11 cellular contexts compared by ENCODE assay signal in genomic region chr2:181639686-181640085, GRCh38. TPM values are rescaled to one million over a fixed set of nuclear protein-coding genes. Genes with fewer than 3 reads are reported as not detected.
"Had no signal": no experiment of that assay in that cellular context is flagged by ENCODE, and none has a peak within 500 bp of the region (broad histone marks: within the 10 kb centered on the region; RNA-seq: fewer than 3 reads in every experiment).

No MANE protein-coding gene starts in this region.

- H3K4me3 ChIP-seq: GM23248, GM23338, HAP-1 had no signal

- H3K36me3 ChIP-seq: HAP-1 had no signal

- H3K27ac ChIP-seq: GM23248 had no signal

- H2AFZ ChIP-seq: GM23248, GM23338 had no signal

- DNase-seq: GM23248, GOT3, H7, H9, HCEC 1CT, HFFc6 had no signal

- H3K4me1 ChIP-seq: HAP-1 had no signal

- H3K9ac ChIP-seq: GM23248 had no signal

- FAIRE-seq: H1, H54 had no signal

- H3K9me3 ChIP-seq: HAP-1 had no signal

- ATAC-seq: GM23338, HCT116 had no signal

- H3K4me2 ChIP-seq: GM23338 had no signal

RNA-seq across cellular contexts. Expression of gene CERKL, which starts 17.2 kb away (rescaled TPM):
- total RNA-seq: GM23248, H1, H9 had no signal

RNA-seq across cellular contexts. Expression of gene NEUROD1, which starts 40.6 kb away (rescaled TPM):
- total RNA-seq: GM23248, GM23338, H1, H7, H9, HFFc6 had no signal
- polyA plus RNA-seq: GM23248, GM23338 had no signal
